17 cellular contexts compared by ENCODE assay signal in the genomic region with DNA sequence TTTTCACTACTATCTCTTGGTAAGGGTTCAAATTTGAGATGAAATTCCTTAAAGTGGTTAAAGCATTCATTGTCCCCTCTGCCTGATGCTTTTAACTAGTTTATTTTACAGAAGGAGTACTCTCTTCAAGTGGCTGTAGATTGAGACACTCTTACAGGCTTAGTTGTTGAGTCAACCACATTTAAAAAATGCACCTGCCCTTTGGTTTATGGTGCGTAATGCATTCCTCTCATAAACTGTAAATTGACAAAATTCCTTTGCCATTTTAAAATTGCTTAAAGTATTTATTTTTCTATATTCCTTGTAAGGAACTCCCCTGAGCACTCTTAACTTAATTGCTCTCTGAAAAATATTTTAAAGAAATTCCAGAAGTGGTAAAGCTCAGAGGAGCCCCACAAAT. TPM values are rescaled to one million over a fixed set of nuclear protein-coding genes. Genes with fewer than 3 reads are reported as not detected.
"Had no signal": no experiment of that assay in that cellular context is flagged by ENCODE, and none has a peak within 500 bp of the region (broad histone marks: within the 10 kb centered on the region; RNA-seq: fewer than 3 reads in every experiment).

No MANE protein-coding gene starts in this region.

- H2AFZ ChIP-seq: neural progenitor cell had no signal

- H3K36me3 ChIP-seq: gastrocnemius medialis, neural progenitor cell, prostate gland, right atrium auricular region, thyroid gland, upper lobe of left lung, uterus had no signal

- FAIRE-seq: keratinocyte had no signal

- H3K9me3 Mint-ChIP-seq: effector memory CD8-positive, alpha-beta T cell; memory B cell; nephron; neural progenitor cell; stimulated activated naive CD8-positive, alpha-beta T cell treated with anti-CD3 and anti-CD28 coated beads, Interleukin-15, amount 100 ng/mL, for 72 hours had no signal

- H3K4me1 Mint-ChIP-seq: nephron had no signal

- H3K9me3 ChIP-seq: gastrocnemius medialis, prostate gland, right atrium auricular region, thyroid gland, upper lobe of left lung, uterus had no signal

- H3K27ac ChIP-seq: coronary artery, epithelial cell of prostate, gastrocnemius medialis, neural progenitor cell, prostate gland, right atrium auricular region, thyroid gland, upper lobe of left lung, uterus had no signal

- H3K27ac Mint-ChIP-seq: effector memory CD8-positive, alpha-beta T cell; memory B cell; nephron; neural progenitor cell; stimulated activated naive CD8-positive, alpha-beta T cell treated with anti-CD3 and anti-CD28 coated beads, Interleukin-15, amount 100 ng/mL, for 72 hours had no signal

- H3K4me1 ChIP-seq: neural progenitor cell, prostate gland, uterus had no signal

- H3K4me3 ChIP-seq: lung, uterus had no signal

- H3K27me3 ChIP-seq: thyroid gland had no signal

- H3K9ac ChIP-seq: neural progenitor cell had no signal

- H3K36me3 Mint-ChIP-seq: memory B cell; naive thymus-derived CD4-positive, alpha-beta T cell; neural progenitor cell had no signal

RNA-seq across cellular contexts. Expression of a gene that starts 0.8 kb away (rescaled TPM):
- total RNA-seq: esophagus mucosa, gastrocnemius medialis had no signal
- polyA plus RNA-seq: naive thymus-derived CD4-positive, alpha-beta T cell had no signal
